ENCODE assay signal across 8 cellular contexts in the genomic region with DNA sequence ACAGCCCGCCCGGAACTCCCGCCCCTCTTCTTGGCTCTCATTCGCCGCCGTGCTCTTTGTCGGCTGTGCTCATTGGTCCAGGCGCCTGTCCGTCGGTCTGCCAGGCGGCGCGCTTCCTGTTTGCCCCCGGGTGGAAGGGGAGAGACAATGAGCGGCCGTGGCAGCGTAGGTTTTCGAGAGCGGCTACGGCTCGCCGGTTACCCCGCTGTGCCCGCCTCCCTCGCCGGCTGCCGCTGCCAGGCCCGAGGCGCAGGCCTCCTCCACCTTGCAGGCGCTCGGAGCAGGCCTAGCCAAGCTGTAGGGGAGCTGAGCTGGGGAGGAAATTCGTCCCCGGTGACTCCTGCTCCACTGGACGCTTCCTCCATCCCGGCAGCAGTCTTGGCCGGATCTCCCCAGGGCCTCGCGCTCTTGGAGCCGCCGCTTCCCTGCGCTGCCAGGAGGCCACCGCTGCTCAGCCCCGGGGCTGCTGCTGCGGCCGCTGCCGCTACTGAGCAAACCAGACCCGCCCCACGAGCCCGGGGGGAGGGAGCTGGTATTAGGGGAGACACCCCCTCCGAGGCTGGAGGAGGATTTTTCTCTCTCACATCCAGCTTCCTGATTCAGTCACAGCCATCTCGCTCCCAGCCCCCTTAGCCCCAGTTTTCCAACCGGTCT. TPM values are rescaled to one million over a fixed set of nuclear protein-coding genes. Genes with fewer than 3 reads are reported as not detected.
DNase-seq lines count a peak whose midpoint lies in the region; ATAC-seq, FAIRE-seq and TF ChIP-seq lines count a peak whose summit lies in the region.

SP3 (minus strand) TSS at position 2 of the 654 bp plus-strand sequence. CDS start 202 bp downstream, outside the sequence.

- no peak for FAIRE-seq in D721Med (lab: Jason Lieb, UNC)

- peak; percentile 71 for ATAC-seq in GM21515 (IDR thresholded peaks at IDR 0.05; ENCODE audit: unreplicated experiment)

- TF ChIP-seq CTCF in D721Med (IDR thresholded peaks at IDR 0.05; ENCODE audit: insufficient read depth, missing control alignments), result no peak

- no peaks in the 10 kb centered on the region for H3K27me3 ChIP-seq in mononuclear cell (ENCODE audit: insufficient read depth, low read length)

- DNase-seq in D721Med (ENCODE audit: insufficient read length, low spot score) (peak; percentile 74), HuH-7 (ENCODE audit: low spot score) (peak; percentile 97), OCI-M1 (lab: John Stamatoyannopoulos, UW) (peak; percentile 96), activated T-cell treated with anti-CD3 and anti-CD28 coated beads for 24 hours (ENCODE audit: low read depth) (peak; percentile 94), epidermal melanocyte (ENCODE audit: insufficient read length, low spot score) (peak; percentile 94)
- peak; percentile 85 to 90 for DNase-seq in stimulated activated CD8-positive, alpha-beta memory T cell treated with anti-CD3 and anti-CD28 coated beads, Interleukin-4, amount 100 ng/mL, for 1 hour (ENCODE audit: low read depth in 2 of 2, low spot score in 1 of 2)

- no peaks in the 10 kb centered on the region for H3K9me3 ChIP-seq in mononuclear cell (ENCODE audit: low read depth, low read length)

- H3K4me3 ChIP-seq in mononuclear cell (ENCODE audit: low read length), result peak within 1 kb of the TSS; percentile 81

- H3K4me1 ChIP-seq in mononuclear cell (ENCODE audit: insufficient read depth, low read length), result peaks cover 38% of the 10 kb centered on the region

RNA-seq across cellular contexts. Expression of gene SP3, which starts in this region (rescaled TPM):
- 381 TPM for total RNA-seq in mononuclear cell

Comparison
In these comparisons a context has a peak if more than half of its experiments do, and no peak if none do; other contexts are left out.
1. Peak in every context shown above with its lines: DNase-seq, ATAC-seq and H3K4me3 ChIP-seq.